1 cellular context compared by ENCODE assay signal in genomic region chr6:89081423-89082322, GRCh38.
A peak's percentile ranks its signal among the peaks of the same experiment; 100 is the strongest.
TF ChIP-seq lines count a peak whose summit lies in the region.

No MANE protein-coding gene starts in this region.

TF ChIP-seq in HepG2, 621 proteins besides CTCF, POLR2A, EP300 and RAD21 (continued from another document and continues in another):
- TF ChIP-seq ZBTB10 (CRISPR knock-in tag; IDR thresholded peaks at IDR 0.05; ENCODE audit: borderline replicate concordance) (0 out of 2 replicates have a peak, but pooled peaks have one; percentile 36), ZNF362 (CRISPR knock-in tag; IDR thresholded peaks at IDR 0.05; ENCODE audit: borderline replicate concordance) (no peak; the same call in 1 of the 2 replicates), REL (CRISPR knock-in tag; conservative IDR thresholded peaks at IDR 0.05) (0 out of 2 replicates have a peak, but pooled peaks have one; percentile 77), KLF13 (CRISPR knock-in tag; IDR thresholded peaks at IDR 0.05) (no peak), ZNF549 (CRISPR knock-in tag; IDR thresholded peaks at IDR 0.05) (no peak), ATF6 (CRISPR knock-in tag; conservative IDR thresholded peaks at IDR 0.05) (0 out of 2 replicates have a peak, but pooled peaks have one; percentile 55), GATAD1 (CRISPR knock-in tag; IDR thresholded peaks at IDR 0.05) (no peak; the same call in 1 of the 2 replicates), KAT2B (IDR thresholded peaks at IDR 0.05; ENCODE audit: borderline replicate concordance, low read depth, low read length) (no peak), ZNF550 (CRISPR knock-in tag; IDR thresholded peaks at IDR 0.05; ENCODE audit: borderline replicate concordance) (no peak), PBX3 (CRISPR knock-in tag; IDR thresholded peaks at IDR 0.05; ENCODE audit: borderline replicate concordance) (no peak), RBAK (CRISPR knock-in tag; IDR thresholded peaks at IDR 0.05) (no peak), NFATC3 (CRISPR knock-in tag; IDR thresholded peaks at IDR 0.05) (no peak; the same call in 1 of the 2 replicates), ZNF614 (CRISPR knock-in tag; IDR thresholded peaks at IDR 0.05; ENCODE audit: borderline replicate concordance) (peak; percentile 71; the same call in 1 of the 2 replicates), ZSCAN30 (CRISPR knock-in tag; IDR thresholded peaks at IDR 0.05) (peak; percentile 23; the same call in 1 of the 2 replicates), BHLHE40 (IDR thresholded peaks at IDR 0.05; ENCODE audit: low read length) (no peak), LBX2 (CRISPR knock-in tag; IDR thresholded peaks at IDR 0.05; ENCODE audit: borderline replicate concordance) (no peak), HMG20B (CRISPR knock-in tag; conservative IDR thresholded peaks at IDR 0.05) (0 out of 2 replicates have a peak, but pooled peaks have one; percentile 61), FOSL1 (CRISPR knock-in tag; IDR thresholded peaks at IDR 0.05; ENCODE audit: borderline replicate concordance) (no peak), ZNF775 (CRISPR knock-in tag; IDR thresholded peaks at IDR 0.05; ENCODE audit: borderline replicate concordance) (no peak), SKI (IDR thresholded peaks at IDR 0.05; ENCODE audit: partially characterized antibody) (peak; percentile 44), REST (IDR thresholded peaks at IDR 0.05; ENCODE audit: borderline replicate concordance in 1 of 2, low read depth in 1 of 2, low read length in 2 of 2) (no peak), RFXANK (CRISPR knock-in tag; IDR thresholded peaks at IDR 0.05) (peak; percentile 97), ZFP91 (CRISPR knock-in tag; IDR thresholded peaks at IDR 0.05; ENCODE audit: borderline replicate concordance) (peak; percentile 77), JUND (CRISPR knock-in tag; IDR thresholded peaks at IDR 0.05) (peak; percentile 84), TOE1 (CRISPR knock-in tag; IDR thresholded peaks at IDR 0.05) (no peak), HIVEP1 (CRISPR knock-in tag; IDR thresholded peaks at IDR 0.05) (peak; percentile 59; the same call in 1 of the 2 replicates), CERS6 (CRISPR knock-in tag; IDR thresholded peaks at IDR 0.05) (no peak), ONECUT2 (CRISPR knock-in tag; IDR thresholded peaks at IDR 0.05) (no peak), ZNF335 (CRISPR knock-in tag; IDR thresholded peaks at IDR 0.05) (0 out of 2 replicates have a peak, but pooled peaks have one; percentile 19), ZNF12 (CRISPR knock-in tag; IDR thresholded peaks at IDR 0.05) (no peak), ZNF10 (CRISPR knock-in tag; IDR thresholded peaks at IDR 0.05; ENCODE audit: borderline replicate concordance, low read depth) (no peak), ETS1 (CRISPR knock-in tag; IDR thresholded peaks at IDR 0.05) (no peak), ZNF646 (CRISPR knock-in tag; IDR thresholded peaks at IDR 0.05) (0 out of 2 replicates have a peak, but pooled peaks have one; percentile 19), NONO (IDR thresholded peaks at IDR 0.05) (no peak), NONO (CRISPR knock-in tag; conservative IDR thresholded peaks at IDR 0.05) (peak; percentile 97), FOXJ3 (CRISPR knock-in tag; IDR thresholded peaks at IDR 0.05; ENCODE audit: borderline replicate concordance) (no peak), ZNF83 (CRISPR knock-in tag; IDR thresholded peaks at IDR 0.05; ENCODE audit: borderline replicate concordance) (peak; percentile 63; the same call in 1 of the 2 replicates)
